Comparison of ENCODE assay signal across 1 cellular context in the genomic region with DNA sequence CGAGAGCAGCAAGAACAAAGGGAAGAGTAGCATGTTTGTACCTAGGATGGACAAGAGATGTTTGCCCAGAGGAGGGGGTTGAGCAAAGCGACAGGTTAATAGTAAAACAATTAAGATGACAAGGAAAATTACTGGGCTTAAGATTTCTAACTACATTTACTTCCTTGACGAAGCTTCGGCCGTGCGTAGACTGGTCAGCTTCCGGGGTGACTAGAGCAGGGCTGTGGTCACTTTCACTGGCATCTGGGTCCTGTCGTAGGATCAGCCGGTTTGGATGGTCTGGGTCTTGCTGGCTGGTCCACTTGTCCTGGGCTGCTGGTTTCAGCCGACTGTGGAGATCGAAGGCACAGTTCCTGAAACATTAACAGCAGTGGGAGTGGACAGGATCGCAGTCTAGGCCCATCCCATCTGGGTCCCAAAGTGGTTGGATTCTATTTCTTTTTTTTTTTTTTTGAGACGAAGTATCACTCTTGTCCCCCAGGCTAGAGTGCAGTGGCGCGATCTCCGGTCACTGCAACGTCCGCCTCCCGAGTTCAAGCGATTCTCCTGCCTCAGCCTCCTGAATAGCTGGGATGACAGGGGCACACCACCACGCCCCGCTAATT.
TF ChIP-seq lines count a peak whose summit lies in the region.

No MANE protein-coding gene starts in this region.

TF ChIP-seq in HEK293, 187 proteins besides CTCF, POLR2A, EP300 and RAD21:
- TF ChIP-seq SCRT2 (tag by site-specific recombination; IDR thresholded peaks at IDR 0.05) (peak; percentile 54; the same call in 1 of the 2 replicates), ZNF175 (tag by site-specific recombination; IDR thresholded peaks at IDR 0.05) (no peak)
